ENCODE assay signal across 1 cellular context in the genomic region with DNA sequence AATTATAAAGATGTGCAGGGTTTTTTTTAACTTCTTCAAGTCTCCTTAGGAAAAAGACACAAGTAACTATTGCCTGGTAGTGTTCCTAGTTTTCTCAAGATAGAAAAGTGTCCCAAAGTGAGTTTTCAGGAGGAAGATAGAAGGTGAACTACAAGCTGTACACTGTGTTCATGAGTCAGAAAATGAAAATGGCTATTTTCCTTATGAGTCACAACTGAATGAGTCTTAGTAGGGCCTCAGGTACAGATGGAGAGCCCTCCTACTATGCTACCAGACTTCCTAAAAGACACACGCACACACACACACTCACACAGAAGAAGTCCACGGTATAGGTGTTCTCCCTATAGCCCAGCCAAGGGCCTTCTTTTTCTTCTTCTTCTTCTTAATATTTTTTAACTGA.
A peak's percentile ranks its signal among the peaks of the same experiment; 100 is the strongest.
TF ChIP-seq lines count a peak whose summit lies in the region.

No MANE protein-coding gene starts in this region.

TF ChIP-seq in GM12878, 131 proteins besides CTCF, POLR2A, EP300 and RAD21 (continues in another document):
- TF ChIP-seq, protein P1, sequence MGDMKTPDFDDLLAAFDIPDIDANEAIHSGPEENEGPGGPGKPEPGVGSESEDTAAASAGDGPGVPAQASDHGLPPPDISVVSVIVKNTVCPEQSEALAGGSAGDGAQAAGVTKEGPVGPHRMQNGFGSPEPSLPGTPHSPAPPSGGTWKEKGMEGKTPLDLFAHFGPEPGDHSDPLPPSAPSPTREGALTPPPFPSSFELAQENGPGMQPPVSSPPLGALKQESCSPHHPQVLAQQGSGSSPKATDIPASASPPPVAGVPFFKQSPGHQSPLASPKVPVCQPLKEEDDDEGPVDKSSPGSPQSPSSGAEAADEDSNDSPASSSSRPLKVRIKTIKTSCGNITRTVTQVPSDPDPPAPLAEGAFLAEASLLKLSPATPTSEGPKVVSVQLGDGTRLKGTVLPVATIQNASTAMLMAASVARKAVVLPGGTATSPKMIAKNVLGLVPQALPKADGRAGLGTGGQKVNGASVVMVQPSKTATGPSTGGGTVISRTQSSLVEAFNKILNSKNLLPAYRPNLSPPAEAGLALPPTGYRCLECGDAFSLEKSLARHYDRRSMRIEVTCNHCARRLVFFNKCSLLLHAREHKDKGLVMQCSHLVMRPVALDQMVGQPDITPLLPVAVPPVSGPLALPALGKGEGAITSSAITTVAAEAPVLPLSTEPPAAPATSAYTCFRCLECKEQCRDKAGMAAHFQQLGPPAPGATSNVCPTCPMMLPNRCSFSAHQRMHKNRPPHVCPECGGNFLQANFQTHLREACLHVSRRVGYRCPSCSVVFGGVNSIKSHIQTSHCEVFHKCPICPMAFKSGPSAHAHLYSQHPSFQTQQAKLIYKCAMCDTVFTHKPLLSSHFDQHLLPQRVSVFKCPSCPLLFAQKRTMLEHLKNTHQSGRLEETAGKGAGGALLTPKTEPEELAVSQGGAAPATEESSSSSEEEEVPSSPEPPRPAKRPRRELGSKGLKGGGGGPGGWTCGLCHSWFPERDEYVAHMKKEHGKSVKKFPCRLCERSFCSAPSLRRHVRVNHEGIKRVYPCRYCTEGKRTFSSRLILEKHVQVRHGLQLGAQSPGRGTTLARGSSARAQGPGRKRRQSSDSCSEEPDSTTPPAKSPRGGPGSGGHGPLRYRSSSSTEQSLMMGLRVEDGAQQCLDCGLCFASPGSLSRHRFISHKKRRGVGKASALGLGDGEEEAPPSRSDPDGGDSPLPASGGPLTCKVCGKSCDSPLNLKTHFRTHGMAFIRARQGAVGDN (IDR thresholded peaks at IDR 0.05), result no peak
- TF ChIP-seq ZNF622 (IDR thresholded peaks at IDR 0.05) (no peak), SREBF2 (IDR thresholded peaks at IDR 0.05; ENCODE audit: low read length) (no peak), SIX5 (IDR thresholded peaks at IDR 0.05; ENCODE audit: low read depth, low read length, severe bottlenecking) (no peak), BMI1 (IDR thresholded peaks at IDR 0.05; ENCODE audit: borderline replicate concordance) (no peak), KDM1A (IDR thresholded peaks at IDR 0.05; ENCODE audit: borderline replicate concordance) (no peak), CEBPB (IDR thresholded peaks at IDR 0.05; ENCODE audit: borderline replicate concordance in 1 of 2, low read depth in 2 of 2, low read length in 2 of 2) (no peak), DPF2 (IDR thresholded peaks at IDR 0.05) (peak; percentile 94), YBX1 (IDR thresholded peaks at IDR 0.05) (no peak), CBX5 (IDR thresholded peaks at IDR 0.05; ENCODE audit: low read depth) (no peak), SMC3 (IDR thresholded peaks at IDR 0.05; ENCODE audit: borderline replicate concordance, low read length) (no peak), MEF2A (IDR thresholded peaks at IDR 0.05; ENCODE audit: insufficient read depth, low read depth, low read length) (no peak), RB1 (IDR thresholded peaks at IDR 0.05; ENCODE audit: borderline replicate concordance) (no peak), BHLHE40 (IDR thresholded peaks at IDR 0.05; ENCODE audit: borderline replicate concordance in 1 of 2, low read depth in 2 of 2, low read length in 1 of 2) (no peak), SUZ12 (IDR thresholded peaks at IDR 0.05; ENCODE audit: unreplicated experiment) (no peak), STAT3 (IDR thresholded peaks at IDR 0.05; ENCODE audit: low read depth, low read length) (peak; percentile 33; the same call in 1 of the 2 replicates), ZBED1 (IDR thresholded peaks at IDR 0.05; ENCODE audit: borderline replicate concordance) (peak; percentile 61; the same call in 1 of the 2 replicates), SREBF1 (IDR thresholded peaks at IDR 0.05; ENCODE audit: low read length) (no peak), IKZF2 (IDR thresholded peaks at IDR 0.05) (peak in 1 of 2 experiments; percentile 49; a peak in 2 of 4 replicates), CBFB (IDR thresholded peaks at IDR 0.05; ENCODE audit: low read depth) (no peak), SUPT20H (IDR thresholded peaks at IDR 0.05; ENCODE audit: borderline replicate concordance, control insufficient read depth, low read depth, low read length) (no peak), MYC (IDR thresholded peaks at IDR 0.05; ENCODE audit: insufficient read depth, insufficient read length, insufficient replicate concordance, low read length, severe bottlenecking) (no peak), STAT1 (conservative IDR thresholded peaks at IDR 0.05) (no peak), ZSCAN29 (IDR thresholded peaks at IDR 0.05) (no peak), POLR2AphosphoS5 (IDR thresholded peaks at IDR 0.05; ENCODE audit: low read length) (no peak; the same call in 1 of the 2 replicates), HDGF (IDR thresholded peaks at IDR 0.05) (no peak), PAX5 (IDR thresholded peaks at IDR 0.05; ENCODE audit: borderline replicate concordance, low read depth, low read length) (no peak), RCOR1 (conservative IDR thresholded peaks at IDR 0.05; ENCODE audit: low read depth, low read length) (no peak), ZNF384 (IDR thresholded peaks at IDR 0.05; ENCODE audit: borderline replicate concordance, low read depth, low read length) (no peak), CEBPZ (IDR thresholded peaks at IDR 0.05; ENCODE audit: low read depth, low read length) (no peak), NR2C2 (IDR thresholded peaks at IDR 0.05; ENCODE audit: borderline replicate concordance, control insufficient read depth, insufficient read length, low read depth) (no peak), ETV6 (conservative IDR thresholded peaks at IDR 0.05 in 1 of 2, IDR thresholded peaks at IDR 0.05 in 1 of 2; ENCODE audit: borderline replicate concordance in 1 of 2, low read depth in 1 of 2) (peak in 1 of 2 experiments; percentile 75; a peak in 2 of 4 replicates), PML (IDR thresholded peaks at IDR 0.05; ENCODE audit: low read length) (no peak), RAD51 (IDR thresholded peaks at IDR 0.05) (no peak), RELB (IDR thresholded peaks at IDR 0.05; ENCODE audit: low read depth) (0 out of 2 replicates have a peak, but pooled peaks have one; percentile 11), ESRRA (IDR thresholded peaks at IDR 0.05; ENCODE audit: low read length) (no peak), CBX3 (IDR thresholded peaks at IDR 0.05; ENCODE audit: borderline replicate concordance, low read depth) (no peak)
- TF ChIP-seq, protein P2, sequence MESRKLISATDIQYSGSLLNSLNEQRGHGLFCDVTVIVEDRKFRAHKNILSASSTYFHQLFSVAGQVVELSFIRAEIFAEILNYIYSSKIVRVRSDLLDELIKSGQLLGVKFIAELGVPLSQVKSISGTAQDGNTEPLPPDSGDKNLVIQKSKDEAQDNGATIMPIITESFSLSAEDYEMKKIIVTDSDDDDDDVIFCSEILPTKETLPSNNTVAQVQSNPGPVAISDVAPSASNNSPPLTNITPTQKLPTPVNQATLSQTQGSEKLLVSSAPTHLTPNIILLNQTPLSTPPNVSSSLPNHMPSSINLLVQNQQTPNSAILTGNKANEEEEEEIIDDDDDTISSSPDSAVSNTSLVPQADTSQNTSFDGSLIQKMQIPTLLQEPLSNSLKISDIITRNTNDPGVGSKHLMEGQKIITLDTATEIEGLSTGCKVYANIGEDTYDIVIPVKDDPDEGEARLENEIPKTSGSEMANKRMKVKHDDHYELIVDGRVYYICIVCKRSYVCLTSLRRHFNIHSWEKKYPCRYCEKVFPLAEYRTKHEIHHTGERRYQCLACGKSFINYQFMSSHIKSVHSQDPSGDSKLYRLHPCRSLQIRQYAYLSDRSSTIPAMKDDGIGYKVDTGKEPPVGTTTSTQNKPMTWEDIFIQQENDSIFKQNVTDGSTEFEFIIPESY (IDR thresholded peaks at IDR 0.05), result no peak
- TF ChIP-seq, protein P3, sequence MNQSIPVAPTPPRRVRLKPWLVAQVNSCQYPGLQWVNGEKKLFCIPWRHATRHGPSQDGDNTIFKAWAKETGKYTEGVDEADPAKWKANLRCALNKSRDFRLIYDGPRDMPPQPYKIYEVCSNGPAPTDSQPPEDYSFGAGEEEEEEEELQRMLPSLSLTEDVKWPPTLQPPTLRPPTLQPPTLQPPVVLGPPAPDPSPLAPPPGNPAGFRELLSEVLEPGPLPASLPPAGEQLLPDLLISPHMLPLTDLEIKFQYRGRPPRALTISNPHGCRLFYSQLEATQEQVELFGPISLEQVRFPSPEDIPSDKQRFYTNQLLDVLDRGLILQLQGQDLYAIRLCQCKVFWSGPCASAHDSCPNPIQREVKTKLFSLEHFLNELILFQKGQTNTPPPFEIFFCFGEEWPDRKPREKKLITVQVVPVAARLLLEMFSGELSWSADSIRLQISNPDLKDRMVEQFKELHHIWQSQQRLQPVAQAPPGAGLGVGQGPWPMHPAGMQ (IDR thresholded peaks at IDR 0.05; ENCODE audit: borderline replicate concordance), result no peak
- TF ChIP-seq, protein P4, sequence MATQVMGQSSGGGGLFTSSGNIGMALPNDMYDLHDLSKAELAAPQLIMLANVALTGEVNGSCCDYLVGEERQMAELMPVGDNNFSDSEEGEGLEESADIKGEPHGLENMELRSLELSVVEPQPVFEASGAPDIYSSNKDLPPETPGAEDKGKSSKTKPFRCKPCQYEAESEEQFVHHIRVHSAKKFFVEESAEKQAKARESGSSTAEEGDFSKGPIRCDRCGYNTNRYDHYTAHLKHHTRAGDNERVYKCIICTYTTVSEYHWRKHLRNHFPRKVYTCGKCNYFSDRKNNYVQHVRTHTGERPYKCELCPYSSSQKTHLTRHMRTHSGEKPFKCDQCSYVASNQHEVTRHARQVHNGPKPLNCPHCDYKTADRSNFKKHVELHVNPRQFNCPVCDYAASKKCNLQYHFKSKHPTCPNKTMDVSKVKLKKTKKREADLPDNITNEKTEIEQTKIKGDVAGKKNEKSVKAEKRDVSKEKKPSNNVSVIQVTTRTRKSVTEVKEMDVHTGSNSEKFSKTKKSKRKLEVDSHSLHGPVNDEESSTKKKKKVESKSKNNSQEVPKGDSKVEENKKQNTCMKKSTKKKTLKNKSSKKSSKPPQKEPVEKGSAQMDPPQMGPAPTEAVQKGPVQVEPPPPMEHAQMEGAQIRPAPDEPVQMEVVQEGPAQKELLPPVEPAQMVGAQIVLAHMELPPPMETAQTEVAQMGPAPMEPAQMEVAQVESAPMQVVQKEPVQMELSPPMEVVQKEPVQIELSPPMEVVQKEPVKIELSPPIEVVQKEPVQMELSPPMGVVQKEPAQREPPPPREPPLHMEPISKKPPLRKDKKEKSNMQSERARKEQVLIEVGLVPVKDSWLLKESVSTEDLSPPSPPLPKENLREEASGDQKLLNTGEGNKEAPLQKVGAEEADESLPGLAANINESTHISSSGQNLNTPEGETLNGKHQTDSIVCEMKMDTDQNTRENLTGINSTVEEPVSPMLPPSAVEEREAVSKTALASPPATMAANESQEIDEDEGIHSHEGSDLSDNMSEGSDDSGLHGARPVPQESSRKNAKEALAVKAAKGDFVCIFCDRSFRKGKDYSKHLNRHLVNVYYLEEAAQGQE (IDR thresholded peaks at IDR 0.05; ENCODE audit: low read depth, low read length), result no peak
- TF ChIP-seq, protein P5, sequence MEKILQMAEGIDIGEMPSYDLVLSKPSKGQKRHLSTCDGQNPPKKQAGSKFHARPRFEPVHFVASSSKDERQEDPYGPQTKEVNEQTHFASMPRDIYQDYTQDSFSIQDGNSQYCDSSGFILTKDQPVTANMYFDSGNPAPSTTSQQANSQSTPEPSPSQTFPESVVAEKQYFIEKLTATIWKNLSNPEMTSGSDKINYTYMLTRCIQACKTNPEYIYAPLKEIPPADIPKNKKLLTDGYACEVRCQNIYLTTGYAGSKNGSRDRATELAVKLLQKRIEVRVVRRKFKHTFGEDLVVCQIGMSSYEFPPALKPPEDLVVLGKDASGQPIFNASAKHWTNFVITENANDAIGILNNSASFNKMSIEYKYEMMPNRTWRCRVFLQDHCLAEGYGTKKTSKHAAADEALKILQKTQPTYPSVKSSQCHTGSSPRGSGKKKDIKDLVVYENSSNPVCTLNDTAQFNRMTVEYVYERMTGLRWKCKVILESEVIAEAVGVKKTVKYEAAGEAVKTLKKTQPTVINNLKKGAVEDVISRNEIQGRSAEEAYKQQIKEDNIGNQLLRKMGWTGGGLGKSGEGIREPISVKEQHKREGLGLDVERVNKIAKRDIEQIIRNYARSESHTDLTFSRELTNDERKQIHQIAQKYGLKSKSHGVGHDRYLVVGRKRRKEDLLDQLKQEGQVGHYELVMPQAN (conservative IDR thresholded peaks at IDR 0.05), result no peak
